ENCODE assay signal across 8 cellular contexts in the genomic region with DNA sequence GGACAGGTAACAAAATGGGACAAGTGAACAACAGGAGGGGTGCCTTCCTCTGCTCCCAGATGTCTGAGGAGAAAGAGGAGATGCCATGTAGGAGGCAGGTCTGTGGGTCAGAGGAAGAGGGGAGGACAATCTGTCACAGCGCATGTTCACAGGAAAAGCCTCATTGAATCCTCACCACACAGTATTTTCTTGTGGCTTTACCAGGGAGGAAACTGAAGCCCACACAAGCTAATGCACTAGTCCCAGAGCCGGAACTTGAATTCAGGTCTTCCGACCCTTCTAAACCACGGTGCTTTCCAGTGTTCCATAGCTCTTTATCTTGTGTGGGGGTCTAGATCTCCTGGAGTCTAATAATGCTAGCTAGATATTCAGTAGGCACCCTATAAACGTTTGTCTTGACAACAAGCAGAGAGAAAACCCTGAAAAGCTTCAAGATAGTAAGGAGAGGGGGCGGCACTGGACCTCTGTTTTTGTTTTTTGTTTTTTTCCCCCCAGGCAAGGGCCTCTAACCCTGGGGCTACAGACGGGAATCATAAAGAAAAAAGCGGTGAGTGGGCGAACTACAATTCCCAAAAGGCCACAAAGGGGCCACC. TPM values are rescaled to one million over a fixed set of nuclear protein-coding genes. Genes with fewer than 3 reads are reported as not detected.
DNase-seq lines count a peak whose midpoint lies in the region; ATAC-seq, FAIRE-seq and TF ChIP-seq lines count a peak whose summit lies in the region.

No MANE protein-coding gene starts in this region.

- peaks cover 30% of the 10 kb centered on the region for H3K27me3 Mint-ChIP-seq in glutamatergic neuron (ENCODE audit: unreplicated experiment)

- H3K9me3 Mint-ChIP-seq in glutamatergic neuron (ENCODE audit: unreplicated experiment) = peaks cover 16% of the 10 kb centered on the region

- TF ChIP-seq CTCF in glutamatergic neuron (IDR thresholded peaks at IDR 0.05; ENCODE audit: partially characterized antibody, unreplicated experiment) (no peak), D721Med (IDR thresholded peaks at IDR 0.05; ENCODE audit: insufficient read depth, missing control alignments) (no peak)

- peak overlapping the region; percentile 98 for H3K4me3 Mint-ChIP-seq in glutamatergic neuron (ENCODE audit: unreplicated experiment)

- H3K4me1 ChIP-seq in ES-I3 (ENCODE audit: insufficient read depth, low read length) (peaks cover 14% of the 10 kb centered on the region), subcutaneous abdominal adipose tissue (ENCODE audit: control insufficient read depth in 5 of 5, insufficient read depth in 5 of 5, low read length in 5 of 5) (peaks cover 2 to 53% (median 44%) of the 10 kb centered on the region in 5 donors)

- peak overlapping the region; percentile 74 for H3K27ac ChIP-seq in subcutaneous abdominal adipose tissue (ENCODE audit: low read depth, low read length)

- peak overlapping the region; percentile 95 for H3K27ac Mint-ChIP-seq in glutamatergic neuron (ENCODE audit: unreplicated experiment)

- peak; percentile 59 for DNase-seq in UCSD-AML1 (lab: John Stamatoyannopoulos, UW; ENCODE audit: unreplicated experiment)
- DNase-seq in glutamatergic neuron = no peak
- DNase-seq in GM03348 (ENCODE audit: low spot score) = no peak
- DNase-seq in D721Med (ENCODE audit: insufficient read length, low spot score) = no peak

- H3K9me3 ChIP-seq in ES-I3 (ENCODE audit: control insufficient read depth, insufficient read depth, low read length) (no peaks in the 10 kb centered on the region), subcutaneous abdominal adipose tissue (ENCODE audit: control insufficient read depth in 5 of 5, low read length in 5 of 5) (no peaks in the 10 kb centered on the region)

- peaks cover 20% of the 10 kb centered on the region; the same call in 1 of the 2 replicates for H3K36me3 ChIP-seq in ES-I3 (ENCODE audit: insufficient read depth, low read length)
- peaks cover 0 to 33% (median 26%) of the 10 kb centered on the region in 5 donors for H3K36me3 ChIP-seq in subcutaneous abdominal adipose tissue (ENCODE audit: control insufficient read depth in 5 of 5, insufficient read depth in 5 of 5, low read length in 5 of 5)

- peaks cover 27% of the 10 kb centered on the region for H3K4me1 Mint-ChIP-seq in glutamatergic neuron (ENCODE audit: low read depth, unreplicated experiment)

- no peak for FAIRE-seq in D721Med (lab: Jason Lieb, UNC)

- peaks cover 12 to 32% (median 24%) of the 10 kb centered on the region in 5 donors for H3K27me3 ChIP-seq in subcutaneous abdominal adipose tissue (ENCODE audit: control insufficient read depth in 5 of 5, insufficient read depth in 4 of 5, low read length in 5 of 5)

- H3K36me3 Mint-ChIP-seq in glutamatergic neuron (ENCODE audit: unreplicated experiment) = no peaks in the 10 kb centered on the region

- H3K4me3 ChIP-seq in subcutaneous abdominal adipose tissue (ENCODE audit: low read depth in 1 of 5, low read length in 5 of 5) = peak overlapping the region in 4 of 5 donors; percentile 77 to 86 (median 81)

- ATAC-seq in HG02798 (IDR thresholded peaks at IDR 0.05; ENCODE audit: poor library complexity, unreplicated experiment) = peak; percentile 7
- ATAC-seq in HG03378 (IDR thresholded peaks at IDR 0.05; ENCODE audit: unreplicated experiment) = no peak

- peak overlapping the region; percentile 96 for H3K9ac ChIP-seq in ES-I3 (ENCODE audit: low read depth, low read length)
- H3K9ac ChIP-seq in subcutaneous abdominal adipose tissue (ENCODE audit: low read length in 5 of 5) = peak overlapping the region in 4 of 5 donors; percentile 23 to 91 (median 74)

RNA-seq across cellular contexts. Expression of a gene that starts 0.4 kb away (rescaled TPM):
- 165 TPM for total RNA-seq in glutamatergic neuron (ENCODE audit: unreplicated experiment)

RNA-seq across cellular contexts. Expression of a gene that starts 12.5 kb away (rescaled TPM):
- 10.5 TPM for total RNA-seq in glutamatergic neuron (ENCODE audit: unreplicated experiment)

RNA-seq across cellular contexts. Expression of a gene that starts 21.9 kb away (rescaled TPM):
- total RNA-seq in glutamatergic neuron (ENCODE audit: unreplicated experiment) = 12.1 TPM
